8 cellular contexts compared by ENCODE assay signal in the genomic region with DNA sequence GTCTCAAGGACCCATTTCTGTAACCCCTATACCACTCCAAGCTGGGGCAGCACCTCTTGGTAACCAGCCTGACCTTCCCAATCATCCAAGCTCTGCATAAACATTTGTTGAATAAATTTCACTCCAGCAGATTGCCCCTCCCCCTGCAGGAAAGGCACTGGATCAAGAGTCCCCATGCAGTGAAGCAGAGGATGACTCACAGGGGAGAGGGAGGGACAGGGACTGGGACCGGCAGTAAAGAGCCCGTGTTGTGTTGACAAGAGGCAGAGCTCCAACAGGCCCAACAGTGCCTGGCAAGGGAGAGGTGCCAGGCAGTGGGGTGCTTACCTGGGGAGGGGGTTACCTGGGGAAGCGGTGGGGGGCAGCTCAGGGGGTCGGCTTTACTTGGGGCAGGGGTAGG. TPM values are rescaled to one million over a fixed set of nuclear protein-coding genes. Genes with fewer than 3 reads are reported as not detected.
A peak's percentile ranks its signal among the peaks of the same experiment; 100 is the strongest.
DNase-seq lines count a peak whose midpoint lies in the region; ATAC-seq and TF ChIP-seq lines count a peak whose summit lies in the region.

No MANE protein-coding gene starts in this region.

- no peaks in the 10 kb centered on the region for H3K27me3 ChIP-seq in colonic mucosa
- H3K27me3 ChIP-seq in lower lobe of right lung (ENCODE audit: low read depth), result no peaks in the 10 kb centered on the region

- H3K4me3 ChIP-seq in colonic mucosa (no peak overlapping the region), lower lobe of right lung (no peak overlapping the region)

- H3K27ac ChIP-seq in colonic mucosa (peak overlapping the region; percentile 71), lower lobe of right lung (peak overlapping the region; percentile 76)

- H3K9ac ChIP-seq in colonic mucosa (ENCODE audit: low read depth in 2 of 2, low read length in 2 of 2), result peak overlapping the region in 1 of 2 donors; percentile 62

- H3K36me3 ChIP-seq in colonic mucosa (no peaks in the 10 kb centered on the region), lower lobe of right lung (peaks cover 5% of the 10 kb centered on the region)

- no peaks in the 10 kb centered on the region for H3K9me3 Mint-ChIP-seq in CD14-positive monocyte
- no peaks in the 10 kb centered on the region for H3K9me3 Mint-ChIP-seq in activated T-cell treated with anti-CD3 and anti-CD28 coated beads, Interleukin-2, amount 50 U/mL, for 4 hours

- peak overlapping the region; percentile 76 to 99 (median 81) for H3K27ac Mint-ChIP-seq in CD14-positive monocyte

- no peaks in the 10 kb centered on the region for H3K27me3 Mint-ChIP-seq in CD14-positive monocyte (ENCODE audit: low read depth in 3 of 3)
- H3K27me3 Mint-ChIP-seq in activated T-cell treated with anti-CD3 and anti-CD28 coated beads, Interleukin-2, amount 50 U/mL, for 4 hours (ENCODE audit: low read depth), result no peaks in the 10 kb centered on the region

- no peak overlapping the region for H3K4me3 Mint-ChIP-seq in CD14-positive monocyte
- H3K4me3 Mint-ChIP-seq in activated T-cell treated with anti-CD3 and anti-CD28 coated beads, Interleukin-2, amount 50 U/mL, for 4 hours, result no peak overlapping the region

- intact Hi-C loops in CD14-positive monocyte (cut with micrococcal nuclease) (no loop called here), colonic mucosa (cut with DNase I) (no loop called here), lower lobe of right lung (cut with DNase I) (no loop called here)

- H3K9me3 ChIP-seq in colonic mucosa, result no peaks in the 10 kb centered on the region
- no peaks in the 10 kb centered on the region for H3K9me3 ChIP-seq in lower lobe of right lung

- DNase-seq in CD14-positive monocyte (ENCODE audit: low spot score), result peak; percentile 80
- peak; percentile 29 for DNase-seq in NCI-H2029 treated with DMSO at 0.1 percent for 48 hours (lab: John Stamatoyannopoulos, UW)
- DNase-seq in colonic mucosa, result peak; percentile 94
- DNase-seq in lower lobe of right lung, result peak; percentile 70
- no peak for DNase-seq in activated T-cell treated with anti-CD3 and anti-CD28 coated beads, Interleukin-2, amount 50 U/mL, for 4 hours

- H3K4me1 ChIP-seq in colonic mucosa, result no peaks in the 10 kb centered on the region
- peaks cover 51% of the 10 kb centered on the region for H3K4me1 ChIP-seq in lower lobe of right lung

- peaks cover 30 to 32% of the 10 kb centered on the region in 2 donors for H3K36me3 Mint-ChIP-seq in CD14-positive monocyte
- H3K36me3 Mint-ChIP-seq in activated T-cell treated with anti-CD3 and anti-CD28 coated beads, Interleukin-2, amount 50 U/mL, for 4 hours (ENCODE audit: insufficient read depth), result peaks cover 3% of the 10 kb centered on the region

- H3K4me1 Mint-ChIP-seq in CD14-positive monocyte, result peaks cover 66% of the 10 kb centered on the region
- H3K4me1 Mint-ChIP-seq in activated T-cell treated with anti-CD3 and anti-CD28 coated beads, Interleukin-2, amount 50 U/mL, for 4 hours (ENCODE audit: low read depth), result no peaks in the 10 kb centered on the region

- TF ChIP-seq CTCF in CD14-positive monocyte (IDR thresholded peaks at IDR 0.05), result no peak
- TF ChIP-seq CTCF in colonic mucosa (IDR thresholded peaks at IDR 0.05), result no peak
- no peak for TF ChIP-seq CTCF in lower lobe of right lung (IDR thresholded peaks at IDR 0.05)

- ATAC-seq in lower lobe of right lung, result peak; percentile 70 to 82
- no peak for ATAC-seq in GM21717 (IDR thresholded peaks at IDR 0.05; ENCODE audit: unreplicated experiment)
- ATAC-seq in activated T-cell treated with anti-CD3 and anti-CD28 coated beads, Interleukin-2, amount 50 U/mL, for 4 hours, result no peak
- no peak for ATAC-seq in GM21529 (IDR thresholded peaks at IDR 0.05; ENCODE audit: unreplicated experiment)
- ATAC-seq in GM21381 (IDR thresholded peaks at IDR 0.05; ENCODE audit: unreplicated experiment), result no peak

RNA-seq across cellular contexts. Expression of a gene that starts 32.3 kb away (rescaled TPM):
- 1 to 10 TPM; 4.5 to 4.6 TPM for polyA plus RNA-seq in CD14-positive monocyte
- total RNA-seq in colonic mucosa (10 to 100 TPM; 63.6 to 99.6 TPM), lower lobe of right lung (57.7 TPM)
- 10 to 100 TPM; 19.8 to 21.0 (median 19.8) TPM for total RNA-seq in activated T-cell treated with anti-CD3 and anti-CD28 coated beads, Interleukin-2, amount 50 U/mL, for 4 hours

Comparison
In these comparisons a context has a peak if more than half of its experiments do, and no peak if none do; other contexts are left out.
1. ATAC-seq: peak in lower lobe of right lung (2 of 2); none in GM21717 (single experiment), activated T-cell treated with anti-CD3 and anti-CD28 coated beads, Interleukin-2, amount 50 U/mL, for 4 hours (0 of 2), GM21529 (single experiment) and GM21381 (single experiment).